In the genomic region with DNA sequence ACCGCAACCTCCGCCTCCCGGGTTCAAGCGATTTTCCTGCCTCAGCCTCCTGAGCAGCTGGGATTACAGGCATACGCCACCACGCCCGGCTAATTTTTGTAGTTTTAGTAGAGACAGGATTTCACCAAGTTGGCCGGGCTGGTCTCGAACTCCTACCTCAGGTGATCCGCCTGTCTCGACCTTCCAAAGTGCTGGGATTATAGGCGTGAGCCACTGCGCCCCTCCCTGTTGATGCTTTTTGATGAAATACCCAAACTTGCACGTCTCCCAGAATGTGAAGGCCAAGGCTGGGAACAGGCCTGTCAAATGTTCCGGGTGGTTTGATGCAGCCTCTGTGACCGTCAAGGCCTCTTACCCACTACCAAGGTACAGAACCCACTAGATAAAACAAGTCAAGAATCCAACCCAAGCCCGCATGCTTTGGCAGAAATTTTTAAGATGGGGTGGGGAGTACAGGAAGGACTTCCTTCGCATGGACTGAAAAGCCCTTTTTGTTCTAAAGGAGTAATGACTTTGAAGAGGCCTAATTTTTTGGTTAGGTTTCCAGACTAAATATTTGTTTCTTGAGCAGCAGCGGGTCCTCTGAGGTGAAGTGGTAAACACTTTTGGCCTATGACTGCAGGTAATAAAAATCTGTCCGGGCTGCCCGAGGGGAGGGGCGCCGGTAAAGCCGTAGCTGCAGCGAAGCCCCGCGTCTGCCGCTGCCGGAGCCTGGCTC, we compare ENCODE assay signal across 13 cellular contexts. TPM values are rescaled to one million over a fixed set of nuclear protein-coding genes. Genes with fewer than 3 reads are reported as not detected.
DNase-seq lines count a peak whose midpoint lies in the region; ATAC-seq, FAIRE-seq and TF ChIP-seq lines count a peak whose summit lies in the region.
"Had no signal": no experiment of that assay in that cellular context is flagged by ENCODE, and none has a peak within 500 bp of the region (broad histone marks: within the 10 kb centered on the region; RNA-seq: fewer than 3 reads in every experiment).

No MANE protein-coding gene starts in this region.

- H4K20me1 ChIP-seq in astrocyte (ENCODE audit: insufficient read depth, low read length): peaks cover 17% of the 10 kb centered on the region

- no peak overlapping the region for H3K4me3 Mint-ChIP-seq in astrocyte (ENCODE audit: unreplicated experiment)
- H3K4me3 Mint-ChIP-seq in neural crest cell: peak overlapping the region; percentile 77

- peaks cover 39% of the 10 kb centered on the region for H3K9me3 Mint-ChIP-seq in astrocyte (ENCODE audit: unreplicated experiment)
- no peaks in the 10 kb centered on the region for H3K9me3 Mint-ChIP-seq in neural crest cell

- H3K36me3 ChIP-seq in astrocyte (ENCODE audit: insufficient read depth, low read length): no peaks in the 10 kb centered on the region
- H3K36me3 ChIP-seq: MG63 had no signal

- no peak overlapping the region for H3K9ac ChIP-seq in astrocyte (ENCODE audit: low read length)

- peaks cover 3% of the 10 kb centered on the region for H3K9me3 ChIP-seq in astrocyte (ENCODE audit: insufficient read depth, low read depth, low read length)
- H3K9me3 ChIP-seq: body of pancreas, MG63 had no signal

- ATAC-seq in GM18907 (IDR thresholded peaks at IDR 0.05; ENCODE audit: unreplicated experiment): peak; percentile 11
- no peak for ATAC-seq in GM21526 (IDR thresholded peaks at IDR 0.05; ENCODE audit: low FRiP score, unreplicated experiment)

- TF ChIP-seq CTCF in astrocyte (IDR thresholded peaks at IDR 0.05; ENCODE audit: insufficient read depth, low read depth, low read length): no peak
- no peak for TF ChIP-seq CTCF in neural crest cell (conservative IDR thresholded peaks at IDR 0.05)

- no peaks in the 10 kb centered on the region for H3K4me1 Mint-ChIP-seq in astrocyte (ENCODE audit: low read depth, unreplicated experiment)
- H3K4me1 Mint-ChIP-seq in neural crest cell: peaks cover 13% of the 10 kb centered on the region

- H3K27me3 ChIP-seq in astrocyte (ENCODE audit: insufficient read depth, low read length): peaks cover 96% of the 10 kb centered on the region

- H3K27ac Mint-ChIP-seq in astrocyte (ENCODE audit: unreplicated experiment) (no peak overlapping the region), neural crest cell (ENCODE audit: unreplicated experiment) (no peak overlapping the region)

- DNase-seq in astrocyte (ENCODE audit: low read depth) (no peak), neural crest cell (ENCODE audit: low read depth, low spot score) (no peak), AG08395 (ENCODE audit: low spot score) (no peak)
- DNase-seq in activated CD4-positive, alpha-beta T cell treated with anti-CD3 and anti-CD28 coated beads for 4 hours: no peak
- DNase-seq: CD8-positive, alpha-beta memory T cell; stimulated activated CD4-positive, alpha-beta T cell treated with anti-CD3 and anti-CD28 coated beads, Interleukin-4, amount 100 ng/mL, for 24 hours had no signal

- H3K27me3 Mint-ChIP-seq in astrocyte (ENCODE audit: low read depth, unreplicated experiment) (peaks cover 94% of the 10 kb centered on the region), neural crest cell (ENCODE audit: low read depth) (peaks cover 98% of the 10 kb centered on the region)

- H2AFZ ChIP-seq in astrocyte (ENCODE audit: low read depth, low read length): no peak overlapping the region

- H3K79me2 ChIP-seq in astrocyte (ENCODE audit: insufficient read depth, low read length): no peaks in the 10 kb centered on the region

- H3K4me2 ChIP-seq in astrocyte (ENCODE audit: low read length): peak overlapping the region; percentile 76

- H3K4me3 ChIP-seq in astrocyte (ENCODE audit: insufficient read depth, low read depth, low read length): peak overlapping the region; percentile 21
- H3K4me3 ChIP-seq: body of pancreas had no signal

- no peak overlapping the region for H3K27ac ChIP-seq in astrocyte (ENCODE audit: low read depth, low read length)
- H3K27ac ChIP-seq: body of pancreas, RWPE1 had no signal

- H3K36me3 Mint-ChIP-seq in astrocyte (ENCODE audit: low read depth, unreplicated experiment) (peaks cover 2% of the 10 kb centered on the region), neural crest cell (ENCODE audit: low read depth) (peaks cover 5% of the 10 kb centered on the region)

- H3K4me1 ChIP-seq in astrocyte (ENCODE audit: insufficient read depth, low read length): no peaks in the 10 kb centered on the region

- FAIRE-seq in astrocyte (lab: Jason Lieb, UNC): no peak

RNA-seq across cellular contexts. Expression of a gene that starts 3.7 kb away (rescaled TPM):
- not detected in 2 replicates for total RNA-seq in astrocyte
- 0.43 and 0.44 TPM in 2 replicates for total RNA-seq in neural crest cell
- total RNA-seq: body of pancreas; CD8-positive, alpha-beta memory T cell; omental fat pad had no signal

RNA-seq across cellular contexts. Expression of a gene that starts 5.0 kb away (rescaled TPM):
- total RNA-seq in astrocyte (not detected in 2 replicates), neural crest cell (not detected in 2 replicates)
- total RNA-seq: body of pancreas; CD8-positive, alpha-beta memory T cell; omental fat pad had no signal

RNA-seq across cellular contexts. Expression of a gene that starts 12.1 kb away (rescaled TPM):
- total RNA-seq in astrocyte (not detected in 2 replicates), neural crest cell (not detected in 2 replicates)
- total RNA-seq: body of pancreas; CD8-positive, alpha-beta memory T cell; omental fat pad; subcutaneous adipose tissue had no signal

RNA-seq across cellular contexts. Expression of a gene that starts 19.6 kb away (rescaled TPM):
- total RNA-seq in astrocyte (not detected in 2 replicates), neural crest cell (not detected in 2 replicates)
- total RNA-seq: body of pancreas; CD8-positive, alpha-beta memory T cell; omental fat pad; subcutaneous adipose tissue had no signal

RNA-seq across cellular contexts. Expression of a gene that starts 29.1 kb away (rescaled TPM):
- not detected in 2 replicates for total RNA-seq in astrocyte
- not detected in 2 replicates for total RNA-seq in neural crest cell
- total RNA-seq: CD8-positive, alpha-beta memory T cell had no signal
